In the genomic region with DNA sequence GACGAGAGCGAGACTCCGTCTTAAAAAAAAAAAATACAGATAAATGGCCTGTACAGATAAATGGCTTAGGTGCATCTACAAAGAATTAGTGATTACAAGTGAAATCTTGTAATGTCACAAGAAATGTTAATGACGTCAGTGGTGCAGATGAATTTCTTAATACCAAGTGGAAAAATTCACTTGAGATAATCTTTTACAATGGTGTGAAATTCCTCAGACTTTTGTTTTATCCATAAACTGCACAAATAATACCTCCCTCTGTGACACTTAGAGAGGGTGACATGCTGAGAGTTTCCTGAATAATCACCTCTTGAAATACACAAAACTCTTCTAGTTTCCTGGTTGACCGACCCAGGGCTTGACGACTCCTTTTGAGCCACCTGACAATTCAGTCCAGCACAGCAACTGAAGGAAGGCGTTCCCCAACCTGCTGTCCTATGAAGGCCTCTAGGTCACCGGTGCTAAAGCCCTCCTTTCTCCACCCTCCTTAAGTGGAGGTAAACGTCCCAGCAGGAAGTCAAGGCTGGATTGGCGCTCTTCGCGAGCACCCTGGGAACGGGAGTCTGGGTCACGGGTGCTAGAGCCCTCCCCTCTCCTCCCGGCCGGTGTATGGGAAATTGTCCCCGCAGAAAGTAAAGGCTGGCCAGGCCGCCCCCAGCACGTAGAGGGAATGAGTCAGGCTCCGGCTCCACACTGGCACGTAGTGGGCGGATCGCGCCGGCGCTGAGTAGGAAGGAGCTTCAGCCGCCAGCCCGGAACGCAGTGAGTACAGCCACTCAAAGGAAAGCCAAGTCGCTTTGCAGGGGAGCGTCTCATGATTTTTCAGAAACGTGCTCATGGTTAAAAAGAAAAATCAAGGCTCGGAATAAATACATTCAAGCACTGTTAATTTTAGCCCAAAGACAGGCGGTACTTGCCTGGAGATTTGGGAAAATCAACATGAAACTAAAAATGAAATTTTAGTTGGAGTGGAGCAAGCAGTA, we compare ENCODE assay signal across 9 cellular contexts. TPM values are rescaled to one million over a fixed set of nuclear protein-coding genes. Genes with fewer than 3 reads are reported as not detected.
A peak's percentile ranks its signal among the peaks of the same experiment; 100 is the strongest.
DNase-seq lines count a peak whose midpoint lies in the region; ATAC-seq and TF ChIP-seq lines count a peak whose summit lies in the region.
"Had no signal": no experiment of that assay in that cellular context is flagged by ENCODE, and none has a peak within 500 bp of the region (broad histone marks: within the 10 kb centered on the region; RNA-seq: fewer than 3 reads in every experiment).

TSS of gene TMEM144 (plus strand) at position 662 of the 983 bp plus-strand sequence. CDS start 2,182 bp downstream, outside the sequence.

- TF ChIP-seq EP300 in upper lobe of left lung (IDR thresholded peaks at IDR 0.05): no peak

- H3K36me3 Mint-ChIP-seq in activated naive CD8-positive, alpha-beta T cell treated with anti-CD3 and anti-CD28 coated beads, Interleukin-2, amount 50 U/mL, for 24 hours (ENCODE audit: low read depth): no peaks in the 10 kb centered on the region

- H3K27me3 ChIP-seq in Peyer's patch (no peaks in the 10 kb centered on the region), upper lobe of left lung (no peaks in the 10 kb centered on the region)

- H3K4me3 ChIP-seq in AG10803 (ENCODE audit: low read length): peak within 1 kb of the TSS; percentile 60
- H3K4me3 ChIP-seq in Peyer's patch: peak within 1 kb of the TSS; percentile 16 to 52 (median 30)
- H3K4me3 ChIP-seq in upper lobe of left lung: peak within 1 kb of the TSS; percentile 11 to 49 (median 40)

- no peak within 1 kb of the TSS for H3K27ac Mint-ChIP-seq in activated naive CD8-positive, alpha-beta T cell treated with anti-CD3 and anti-CD28 coated beads, Interleukin-2, amount 50 U/mL, for 24 hours

- H3K9me3 ChIP-seq in Peyer's patch (no peaks in the 10 kb centered on the region), upper lobe of left lung (no peaks in the 10 kb centered on the region)

- ATAC-seq in GM19035 (IDR thresholded peaks at IDR 0.05; ENCODE audit: unreplicated experiment): peak; percentile 87
- peak; percentile 91 for ATAC-seq in HG03175 (IDR thresholded peaks at IDR 0.05; ENCODE audit: unreplicated experiment)
- ATAC-seq in activated naive CD8-positive, alpha-beta T cell treated with anti-CD3 and anti-CD28 coated beads, Interleukin-2, amount 50 U/mL, for 24 hours: peak; percentile 98
- ATAC-seq in omental fat pad (ENCODE audit: low FRiP score): peak; percentile 100
- ATAC-seq in upper lobe of left lung (ENCODE audit: low FRiP score in 2 of 2): peak; percentile 97 to 98

- H3K27me3 Mint-ChIP-seq in activated naive CD8-positive, alpha-beta T cell treated with anti-CD3 and anti-CD28 coated beads, Interleukin-2, amount 50 U/mL, for 24 hours: peaks cover 32% of the 10 kb centered on the region

- peak; percentile 21 for TF ChIP-seq CTCF in AG10803 (conservative IDR thresholded peaks at IDR 0.05; ENCODE audit: low read length)
- peak in 1 of 6 experiments; percentile 26 for TF ChIP-seq CTCF in Peyer's patch (IDR thresholded peaks at IDR 0.05)
- no peak for TF ChIP-seq CTCF in omental fat pad (IDR thresholded peaks at IDR 0.05)
- TF ChIP-seq CTCF in upper lobe of left lung (IDR thresholded peaks at IDR 0.05): no peak

- H3K27ac ChIP-seq in Peyer's patch (peak within 1 kb of the TSS; percentile 28 to 89 (median 81)), upper lobe of left lung (peak within 1 kb of the TSS; percentile 81 to 92 (median 88))
- H3K27ac ChIP-seq: KMS-11 had no signal

- peak within 1 kb of the TSS; percentile 73 for H3K4me3 Mint-ChIP-seq in activated naive CD8-positive, alpha-beta T cell treated with anti-CD3 and anti-CD28 coated beads, Interleukin-2, amount 50 U/mL, for 24 hours

- peaks cover 0 to 7% (median 0%) of the 10 kb centered on the region in 4 donors for H3K4me1 ChIP-seq in Peyer's patch
- peaks cover 5 to 11% (median 9%) of the 10 kb centered on the region in 4 donors for H3K4me1 ChIP-seq in upper lobe of left lung

- no peaks in the 10 kb centered on the region for H3K36me3 ChIP-seq in Peyer's patch
- no peaks in the 10 kb centered on the region for H3K36me3 ChIP-seq in upper lobe of left lung

- WGBS in upper lobe of left lung, 2 donors: 15% methylated on average over 25 to 33 of the region's 34 CpGs

- DNase-seq in AG10803 (ENCODE audit: low read depth) (peak; percentile 78), Peyer's patch (peak; percentile 38 to 95 (median 92)), cardiac septum (ENCODE audit: low spot score) (peak; percentile 96), omental fat pad (ENCODE audit: low spot score) (peak; percentile 76), upper lobe of left lung (peak; percentile 94 to 96)
- DNase-seq in activated naive CD8-positive, alpha-beta T cell treated with anti-CD3 and anti-CD28 coated beads, Interleukin-2, amount 50 U/mL, for 24 hours: peak; percentile 60

- intact Hi-C loops in cardiac septum (cut with DNase I): loop anchor here (2.0 kb wide), 1 partner anchor 35 kb away; no protein-coding TSS in a partner anchor

- TF ChIP-seq POLR2A in Peyer's patch (IDR thresholded peaks at IDR 0.05) (peak; percentile 82 to 87), upper lobe of left lung (IDR thresholded peaks at IDR 0.05) (peak in 3 of 4 donors; percentile 42 to 88 (median 67))

- H3K4me1 Mint-ChIP-seq in activated naive CD8-positive, alpha-beta T cell treated with anti-CD3 and anti-CD28 coated beads, Interleukin-2, amount 50 U/mL, for 24 hours: peaks cover 16% of the 10 kb centered on the region

- no peaks in the 10 kb centered on the region for H3K9me3 Mint-ChIP-seq in activated naive CD8-positive, alpha-beta T cell treated with anti-CD3 and anti-CD28 coated beads, Interleukin-2, amount 50 U/mL, for 24 hours

RNA-seq across cellular contexts. Expression of gene TMEM144, which starts in this region (rescaled TPM):
- total RNA-seq in Peyer's patch (10 to 100 TPM in 3 of 4 donors, 1 to 10 TPM in 1; 7.4 to 67.1 (median 45.2) TPM), cardiac septum (14.6 TPM), omental fat pad (10 to 100 TPM in 2 of 4 donors, 1 to 10 TPM in 2; 5.6 to 15.4 (median 10.4) TPM), upper lobe of left lung (10 to 100 TPM in 5 of 6 donors, 1 to 10 TPM in 1; 8.6 to 16.7 (median 13.7) TPM)

Comparison
In these comparisons a context has a peak if more than half of its experiments do, and no peak if none do; other contexts are left out.
1. Peak in every context shown above with its lines: DNase-seq, ATAC-seq, H3K4me3 ChIP-seq and H3K27ac ChIP-seq.